8 cellular contexts compared by ENCODE assay signal in genomic region chrX:10015711-10016515, GRCh38. TPM values are rescaled to one million over a fixed set of nuclear protein-coding genes. Genes with fewer than 3 reads are reported as not detected.
DNase-seq lines count a peak whose midpoint lies in the region; ATAC-seq, FAIRE-seq and TF ChIP-seq lines count a peak whose summit lies in the region.

No MANE protein-coding gene starts in this region.

- peak overlapping the region; percentile 96 for H3K27ac ChIP-seq in left ventricle myocardium inferior (replicated peaks)
- H3K27ac ChIP-seq in rectal smooth muscle tissue (ENCODE audit: low read depth, low read length), result peak overlapping the region; percentile 85

- TF ChIP-seq POLR2A in H54 (IDR thresholded peaks at IDR 0.05; ENCODE audit: low read depth, low read length), result no peak

- in situ Hi-C loops in GM13976 (cut with MboI; ENCODE audit: low sequenced_read_pairs, unreplicated experiment), result no loop called here

- no peaks in the 10 kb centered on the region for H3K9me3 Mint-ChIP-seq in activated T-helper 2 cell treated with anti-CD3 and anti-CD28 coated beads, Interferon-gamma antibody, Interleukin-2, Interleukin-4, amounts not matched to agents 10 μg/mL and 5 μg/mL and 100 μg/mL, durations not matched to agents 14 hours and 24 hours and 36 hours

- intact Hi-C loops in activated T-helper 2 cell treated with anti-CD3 and anti-CD28 coated beads, Interferon-gamma antibody, Interleukin-2, Interleukin-4, amounts not matched to agents 10 μg/mL and 5 μg/mL and 100 μg/mL, durations not matched to agents 14 hours and 24 hours and 36 hours (cut with micrococcal nuclease), result loop anchor here (2.0 kb wide), 1 partner anchor 19 kb away; no protein-coding TSS in a partner anchor
- intact Hi-C loops in left ventricle myocardium inferior (cut with micrococcal nuclease), result no loop called here

- H3K9me3 ChIP-seq in left ventricle myocardium inferior (replicated peaks), result no peaks in the 10 kb centered on the region

- H3K4me1 ChIP-seq in left ventricle myocardium inferior (peaks cover 49% of the 10 kb centered on the region), rectal smooth muscle tissue (ENCODE audit: control insufficient read depth, insufficient read depth, low read length) (peaks cover 2% of the 10 kb centered on the region)

- H3K27me3 ChIP-seq in left ventricle myocardium inferior (ENCODE audit: low read depth) (no peaks in the 10 kb centered on the region), rectal smooth muscle tissue (ENCODE audit: control insufficient read depth, insufficient read depth, low read length) (peaks cover 3% of the 10 kb centered on the region)

- H3K9ac ChIP-seq in rectal smooth muscle tissue (ENCODE audit: low read length), result peak overlapping the region; percentile 11

- ATAC-seq in HG03066 (IDR thresholded peaks at IDR 0.05; ENCODE audit: low read depth, unreplicated experiment), result peak; percentile 6

- H3K27me3 Mint-ChIP-seq in activated T-helper 2 cell treated with anti-CD3 and anti-CD28 coated beads, Interferon-gamma antibody, Interleukin-2, Interleukin-4, amounts not matched to agents 10 μg/mL and 5 μg/mL and 100 μg/mL, durations not matched to agents 14 hours and 24 hours and 36 hours (ENCODE audit: low read depth), result peaks cover 4% of the 10 kb centered on the region

- H3K27ac Mint-ChIP-seq in activated T-helper 2 cell treated with anti-CD3 and anti-CD28 coated beads, Interferon-gamma antibody, Interleukin-2, Interleukin-4, amounts not matched to agents 10 μg/mL and 5 μg/mL and 100 μg/mL, durations not matched to agents 14 hours and 24 hours and 36 hours, result no peak overlapping the region

- H3K4me3 ChIP-seq in left ventricle myocardium inferior (peak overlapping the region; percentile 74), rectal smooth muscle tissue (ENCODE audit: low read length) (peak overlapping the region; percentile 59)

- no peak for TF ChIP-seq CTCF in GM13976 (IDR thresholded peaks at IDR 0.05; ENCODE audit: borderline replicate concordance, control extremely low read depth, extremely low read depth, insufficient read depth, missing control alignments)
- peak; percentile 15 for TF ChIP-seq CTCF in left ventricle myocardium inferior (IDR thresholded peaks at IDR 0.05; ENCODE audit: borderline replicate concordance)

- peak overlapping the region; percentile 86 for H3K4me3 Mint-ChIP-seq in activated T-helper 2 cell treated with anti-CD3 and anti-CD28 coated beads, Interferon-gamma antibody, Interleukin-2, Interleukin-4, amounts not matched to agents 10 μg/mL and 5 μg/mL and 100 μg/mL, durations not matched to agents 14 hours and 24 hours and 36 hours (ENCODE audit: low read depth)

- no peak for FAIRE-seq in H54 (lab: Jason Lieb, UNC)

- H3K36me3 ChIP-seq in left ventricle myocardium inferior (no peaks in the 10 kb centered on the region), rectal smooth muscle tissue (ENCODE audit: control insufficient read depth, insufficient read depth, low read length) (no peaks in the 10 kb centered on the region)

- H3K4me1 Mint-ChIP-seq in activated T-helper 2 cell treated with anti-CD3 and anti-CD28 coated beads, Interferon-gamma antibody, Interleukin-2, Interleukin-4, amounts not matched to agents 10 μg/mL and 5 μg/mL and 100 μg/mL, durations not matched to agents 14 hours and 24 hours and 36 hours (ENCODE audit: low read depth), result peaks cover 37% of the 10 kb centered on the region

- peaks cover 26% of the 10 kb centered on the region for H3K36me3 Mint-ChIP-seq in activated T-helper 2 cell treated with anti-CD3 and anti-CD28 coated beads, Interferon-gamma antibody, Interleukin-2, Interleukin-4, amounts not matched to agents 10 μg/mL and 5 μg/mL and 100 μg/mL, durations not matched to agents 14 hours and 24 hours and 36 hours (ENCODE audit: low read depth)

- DNase-seq in GM13976 (ENCODE audit: low spot score) (peak; percentile 39), left ventricle myocardium inferior (peak; percentile 62), NCI-H1694 treated with DMSO at 0.1 percent for 48 hours (lab: John Stamatoyannopoulos, UW) (no peak), ureter (ENCODE audit: low spot score) (no peak), H54 (ENCODE audit: insufficient read length, low spot score) (no peak)
- no peak for DNase-seq in activated T-helper 2 cell treated with anti-CD3 and anti-CD28 coated beads, Interferon-gamma antibody, Interleukin-2, Interleukin-4, amounts not matched to agents 10 μg/mL and 5 μg/mL and 100 μg/mL, durations not matched to agents 14 hours and 24 hours and 36 hours (ENCODE audit: low spot score)

RNA-seq across cellular contexts. Expression of gene CLDN34, which starts 48.8 kb away (rescaled TPM):
- total RNA-seq in activated T-helper 2 cell treated with anti-CD3 and anti-CD28 coated beads, Interferon-gamma antibody, Interleukin-2, Interleukin-4, amounts not matched to agents 10 μg/mL and 5 μg/mL and 100 μg/mL, durations not matched to agents 14 hours and 24 hours and 36 hours, result not detected in 2 replicates
- total RNA-seq in left ventricle myocardium inferior, result not detected
- 4.6 TPM for total RNA-seq in ureter

Comparison
In these comparisons a context has a peak if more than half of its experiments do, and no peak if none do; other contexts are left out.
1. DNase-seq: peak in GM13976 (single experiment) and left ventricle myocardium inferior (single experiment); none in activated T-helper 2 cell treated with anti-CD3 and anti-CD28 coated beads, Interferon-gamma antibody, Interleukin-2, Interleukin-4, amounts not matched to agents 10 μg/mL and 5 μg/mL and 100 μg/mL, durations not matched to agents 14 hours and 24 hours and 36 hours (single experiment), NCI-H1694 treated with DMSO at 0.1 percent for 48 hours (single experiment), ureter (single experiment) and H54 (single experiment).